In the genomic region with DNA sequence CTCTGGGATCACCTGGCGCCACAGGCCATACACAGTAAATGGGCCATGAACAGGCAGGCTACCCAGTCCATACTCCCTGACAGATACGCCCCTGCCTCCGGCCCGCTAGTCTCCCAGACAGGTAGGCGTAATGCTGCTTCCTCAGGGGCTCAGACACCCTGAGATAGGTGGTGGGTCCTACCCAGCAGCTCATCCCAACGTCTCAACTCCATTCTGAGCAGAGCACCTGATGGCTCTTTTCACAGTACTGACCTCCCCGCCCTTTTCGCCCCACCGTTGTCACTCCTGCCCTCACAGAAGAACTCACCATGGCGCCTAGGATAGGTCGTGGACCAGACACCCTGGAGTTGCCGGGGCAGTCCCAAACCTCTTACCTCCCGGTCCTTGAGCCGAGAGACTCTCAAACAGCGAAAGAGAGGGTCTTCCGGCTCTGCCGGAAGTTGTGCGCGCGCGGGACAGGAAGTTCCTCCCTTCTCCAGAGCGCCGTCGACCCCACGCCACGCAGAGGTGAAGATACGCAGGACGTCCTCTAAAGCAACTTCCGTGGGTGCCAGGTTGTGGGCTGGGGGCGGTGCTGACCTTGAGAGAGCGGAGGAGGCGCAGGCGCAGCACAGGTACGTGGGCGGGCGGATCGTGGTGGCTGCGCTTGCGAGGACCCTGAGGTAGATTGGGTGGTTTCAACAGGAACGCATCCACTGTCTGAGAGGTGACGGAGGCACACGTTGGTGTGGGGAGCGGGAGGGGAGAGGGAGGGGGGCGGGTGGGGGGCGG, we compare ENCODE assay signal across 8 cellular contexts. TPM values are rescaled to one million over a fixed set of nuclear protein-coding genes. Genes with fewer than 3 reads are reported as not detected.
DNase-seq lines count a peak whose midpoint lies in the region; ATAC-seq and TF ChIP-seq lines count a peak whose summit lies in the region.

A gene (minus strand): TSS at position 432 of the 771 bp plus-strand sequence. CDS start 122 bp downstream, at position 310.

- intact Hi-C loops in esophagus muscularis mucosa (cut with DNase I), result loop anchor here (5.0 kb wide), 1 partner anchor 126 kb away; no protein-coding TSS in a partner anchor

- H3K9me3 Mint-ChIP-seq in activated T-cell treated with anti-CD3 and anti-CD28 coated beads, Interleukin-2, amount 50 U/mL, for 4 hours, result no peaks in the 10 kb centered on the region

- peaks cover 58% of the 10 kb centered on the region for H3K4me1 Mint-ChIP-seq in activated T-cell treated with anti-CD3 and anti-CD28 coated beads, Interleukin-2, amount 50 U/mL, for 4 hours (ENCODE audit: low read depth)

- no peak for TF ChIP-seq EP300 in esophagus muscularis mucosa (IDR thresholded peaks at IDR 0.05)

- peaks cover 6% of the 10 kb centered on the region; the same call in 1 of the 2 replicates for H4K20me1 ChIP-seq in DND-41 (ENCODE audit: insufficient read depth, low read length)

- H3K36me3 Mint-ChIP-seq in activated T-cell treated with anti-CD3 and anti-CD28 coated beads, Interleukin-2, amount 50 U/mL, for 4 hours (ENCODE audit: insufficient read depth), result peaks cover 35% of the 10 kb centered on the region

- H3K4me3 Mint-ChIP-seq in activated T-cell treated with anti-CD3 and anti-CD28 coated beads, Interleukin-2, amount 50 U/mL, for 4 hours, result peak within 1 kb of the TSS; percentile 96

- H3K27me3 ChIP-seq in DND-41 (ENCODE audit: insufficient read depth, low read length, poor library complexity) (no peaks in the 10 kb centered on the region), Peyer's patch (no peaks in the 10 kb centered on the region), esophagus muscularis mucosa (no peaks in the 10 kb centered on the region)

- H3K4me3 ChIP-seq in DND-41 (ENCODE audit: low read depth in 1 of 2, low read length in 2 of 2) (peak within 1 kb of the TSS; percentile 78 to 99), Peyer's patch (peak within 1 kb of the TSS; percentile 46 to 91 (median 72)), esophagus muscularis mucosa (peak within 1 kb of the TSS; percentile 68 to 88 (median 76))

- DNase-seq in DND-41 (peak; percentile 93), Peyer's patch (peak; percentile 94 to 98 (median 94)), esophagus muscularis mucosa (ENCODE audit: extremely low spot score) (peak; percentile 95), myocyte (ENCODE audit: low read depth) (peak; percentile 92)
- peak; percentile 94 for DNase-seq in activated T-cell treated with anti-CD3 and anti-CD28 coated beads, Interleukin-2, amount 50 U/mL, for 4 hours
- DNase-seq in stimulated activated CD8-positive, alpha-beta memory T cell treated with anti-CD3 and anti-CD28 coated beads, Interleukin-7, amount 100 ng/mL, for 4 hours (ENCODE audit: low read depth in 2 of 2), result peak; percentile 95 to 96

- H3K9me3 ChIP-seq in DND-41 (ENCODE audit: insufficient read depth, low read length, severe bottlenecking) (peaks cover 2% of the 10 kb centered on the region), KOPT-K1 (ENCODE audit: insufficient read depth, low read length, poor library complexity, severe bottlenecking) (peaks cover 12% of the 10 kb centered on the region), Peyer's patch (no peaks in the 10 kb centered on the region), esophagus muscularis mucosa (no peaks in the 10 kb centered on the region)

- TF ChIP-seq POLR2A in Peyer's patch (IDR thresholded peaks at IDR 0.05), result peak; percentile 35 to 63
- no peak for TF ChIP-seq POLR2A in esophagus muscularis mucosa (IDR thresholded peaks at IDR 0.05; ENCODE audit: low read depth)

- ATAC-seq in DND-41 (ENCODE audit: insufficient read depth, low read depth) (peak; percentile 98), GM21825 (IDR thresholded peaks at IDR 0.05; ENCODE audit: unreplicated experiment) (peak; percentile 99)
- peak; percentile 98 to 99 for ATAC-seq in activated T-cell treated with anti-CD3 and anti-CD28 coated beads, Interleukin-2, amount 50 U/mL, for 4 hours

- peaks cover 25% of the 10 kb centered on the region for H3K36me3 ChIP-seq in DND-41 (ENCODE audit: insufficient read depth, low read length)
- H3K36me3 ChIP-seq in KOPT-K1 (ENCODE audit: insufficient read depth, low read length), result peaks cover 44% of the 10 kb centered on the region
- H3K36me3 ChIP-seq in Peyer's patch, result peaks cover 0 to 11% (median 0%) of the 10 kb centered on the region in 3 donors
- peaks cover 0 to 19% (median 9%) of the 10 kb centered on the region in 4 donors for H3K36me3 ChIP-seq in esophagus muscularis mucosa

- 2% methylated on average over 9 of the region's 45 CpGs for WGBS in esophagus muscularis mucosa

- peak within 1 kb of the TSS; percentile 76 for H3K4me2 ChIP-seq in DND-41 (ENCODE audit: insufficient read depth, low read length)

- TF ChIP-seq CTCF in DND-41 (IDR thresholded peaks at IDR 0.05; ENCODE audit: borderline replicate concordance, extremely low read depth, low read length, poor library complexity, severe bottlenecking) (no peak), Peyer's patch (IDR thresholded peaks at IDR 0.05) (peak in 1 of 6 experiments; percentile 20), esophagus muscularis mucosa (IDR thresholded peaks at IDR 0.05) (peak in 1 of 3 experiments; percentile 21)

- H3K79me2 ChIP-seq in DND-41 (ENCODE audit: insufficient read depth, low read length), result peaks cover 73% of the 10 kb centered on the region

- H3K27me3 Mint-ChIP-seq in activated T-cell treated with anti-CD3 and anti-CD28 coated beads, Interleukin-2, amount 50 U/mL, for 4 hours (ENCODE audit: low read depth), result no peaks in the 10 kb centered on the region

- peak within 1 kb of the TSS; percentile 87 for H3K9ac ChIP-seq in DND-41 (ENCODE audit: low read depth, low read length)

- H3K4me1 ChIP-seq in DND-41 (ENCODE audit: insufficient read depth, low read length) (peaks cover 42% of the 10 kb centered on the region), Peyer's patch (peaks cover 0 to 34% (median 3%) of the 10 kb centered on the region in 4 donors), esophagus muscularis mucosa (peaks cover 28 to 39% (median 29%) of the 10 kb centered on the region in 4 donors)

- H2AFZ ChIP-seq in DND-41 (ENCODE audit: low read depth, low read length), result peak within 1 kb of the TSS; percentile 99

- H3K27ac ChIP-seq in DND-41 (ENCODE audit: low read length) (peak within 1 kb of the TSS; percentile 98), KOPT-K1 (ENCODE audit: low read depth, low read length, poor library complexity, severe bottlenecking) (peak within 1 kb of the TSS; percentile 79), Peyer's patch (peak within 1 kb of the TSS; percentile 78 to 91 (median 80)), esophagus muscularis mucosa (replicated peaks in 1 of 4) (peak within 1 kb of the TSS; percentile 64 to 75 (median 74))

RNA-seq across cellular contexts. Expression of the gene that starts here (rescaled TPM):
- total RNA-seq in Peyer's patch, result 10 to 100 TPM; 10.7 to 31.0 (median 25.3) TPM
- total RNA-seq in activated T-cell treated with anti-CD3 and anti-CD28 coated beads, Interleukin-2, amount 50 U/mL, for 4 hours, result 10 to 100 TPM; 20.2 to 24.5 (median 22.8) TPM
- total RNA-seq in esophagus muscularis mucosa, result 10 to 100 TPM in 2 of 4 donors, 1 to 10 TPM in 2; 7.6 to 16.2 (median 10.1) TPM
- total RNA-seq in myocyte, result 12.5 and 18.0 TPM in 2 replicates
- 4.8 TPM for polyA plus RNA-seq in myocyte (2012)

Comparison
In these comparisons a context has a peak if more than half of its experiments do, and no peak if none do; other contexts are left out.
1. Peak in every context shown above with its lines: DNase-seq, ATAC-seq, H3K4me3 ChIP-seq and H3K27ac ChIP-seq.